20 cellular contexts compared by ENCODE assay signal in the genomic region with DNA sequence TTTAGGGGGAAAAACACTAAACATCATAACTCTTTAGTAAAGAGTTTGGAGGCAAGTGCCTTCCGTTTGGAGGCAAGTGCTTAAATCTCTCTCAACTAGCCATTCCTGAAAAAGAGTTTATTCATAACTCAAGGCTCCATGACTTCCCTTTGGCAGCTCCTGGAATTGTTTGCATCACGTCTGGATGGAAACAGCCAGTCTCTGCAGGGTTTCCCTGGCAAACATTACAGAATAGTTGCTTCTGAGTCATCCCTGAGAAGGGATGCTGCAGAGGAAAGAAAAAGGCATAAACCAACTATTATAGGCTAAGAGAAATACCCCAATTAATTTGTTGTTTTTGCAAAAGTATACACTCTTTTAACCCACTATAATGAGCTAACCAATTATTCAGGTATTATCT.
DNase-seq lines count a peak whose midpoint lies in the region; ATAC-seq and TF ChIP-seq lines count a peak whose summit lies in the region.
"Had no signal": no experiment of that assay in that cellular context is flagged by ENCODE, and none has a peak within 500 bp of the region (broad histone marks: within the 10 kb centered on the region; RNA-seq: fewer than 3 reads in every experiment).

No MANE protein-coding gene starts in this region.

- ATAC-seq in HG03135 (IDR thresholded peaks at IDR 0.05; ENCODE audit: unreplicated experiment) = no peak
- ATAC-seq in naive thymus-derived CD8-positive, alpha-beta T cell = no peak
- ATAC-seq: stimulated activated naive CD8-positive, alpha-beta T cell treated with anti-CD3 and anti-CD28 coated beads, Interleukin-15, Interleukin-2, amounts not matched to agents 100 U/mL and 50 U/mL, for 24 hours had no signal

- POLR2A ChIA-PET in naive thymus-derived CD8-positive, alpha-beta T cell (lab: Charles Lee) = interaction anchor here (0.7 kb wide), 1 partner anchor 16 kb away, joined by 3 read pairs; no protein-coding TSS in a partner anchor

- H3K4me3 Mint-ChIP-seq in HFFc6 = no peak overlapping the region
- H3K4me3 Mint-ChIP-seq in naive thymus-derived CD8-positive, alpha-beta T cell = no peak overlapping the region
- H3K4me3 Mint-ChIP-seq: activated CD4-positive, alpha-beta T cell treated with anti-CD3 and anti-CD28 coated beads, Interleukin-2, amount 10 ng/mL, durations not matched to agents 7 days and 5 days; activated T-helper 1 cell treated with anti-CD3 and anti-CD28 coated beads, Interleukin-12 subunit alpha, Interleukin-12 subunit beta, Interleukin-2, Interleukin-4 antibody, amounts not matched to agents 30 ng/mL and 10 ng/mL and 1 ng/mL, durations not matched to agents 14 hours and 24 hours and 36 hours; immature natural killer cell; naive B cell had no signal

- H3K9me3 Mint-ChIP-seq in HFFc6 = peaks cover 5% of the 10 kb centered on the region; the same call in 1 of the 2 replicates
- H3K9me3 Mint-ChIP-seq in naive thymus-derived CD8-positive, alpha-beta T cell = no peaks in the 10 kb centered on the region
- H3K9me3 Mint-ChIP-seq: immature natural killer cell, naive B cell had no signal

- peak; percentile 8 for DNase-seq in AG09309 (ENCODE audit: low read depth)
- peak; percentile 17 for DNase-seq in HFFc6
- peak; percentile 72 for DNase-seq in astrocyte of the cerebellum (ENCODE audit: low read depth)
- DNase-seq in inferior parietal cortex (ENCODE audit: extremely low spot score) = peak; percentile 40
- no peak for DNase-seq in activated naive CD4-positive, alpha-beta T cell treated with anti-CD3 and anti-CD28 coated beads, Interleukin-2, amount 50 U/mL, for 16 hours
- DNase-seq in activated CD8-positive, alpha-beta memory T cell treated with anti-CD3 and anti-CD28 coated beads for 24 hours = no peak
- no peak for DNase-seq in naive thymus-derived CD8-positive, alpha-beta T cell
- DNase-seq: activated CD4-positive, alpha-beta T cell treated with anti-CD3 and anti-CD28 coated beads, Interleukin-2, amount 10 ng/mL, durations not matched to agents 7 days and 5 days; central memory CD4-positive, alpha-beta T cell; GF-D8; immature natural killer cell; naive B cell; NCI-H187; stimulated activated CD4-positive, alpha-beta T cell treated with anti-CD3 and anti-CD28 coated beads, Interleukin-4, amount 100 ng/mL, for 4 hours; stimulated activated naive CD8-positive, alpha-beta T cell treated with anti-CD3 and anti-CD28 coated beads, Interleukin-15, Interleukin-2, amounts not matched to agents 100 U/mL and 50 U/mL, for 24 hours had no signal

- in situ Hi-C loops in astrocyte of the cerebellum (cut with HindIII; ENCODE audit: low sequenced_read_pairs) = no loop called here

- H3K4me3 ChIP-seq in AG09309 (ENCODE audit: control insufficient read depth, low read depth, low read length) = no peak overlapping the region
- no peak overlapping the region for H3K4me3 ChIP-seq in astrocyte of the cerebellum (ENCODE audit: low read depth, low read length)
- H3K4me3 ChIP-seq: BLaER1, esophagus muscularis mucosa, right atrium auricular region had no signal

- no peaks in the 10 kb centered on the region for H3K4me1 Mint-ChIP-seq in HFFc6 (ENCODE audit: low read depth)
- H3K4me1 Mint-ChIP-seq in naive thymus-derived CD8-positive, alpha-beta T cell = peaks cover 25 to 52% (median 46%) of the 10 kb centered on the region in 4 donors

- peaks cover 5% of the 10 kb centered on the region for H3K27me3 Mint-ChIP-seq in HFFc6 (ENCODE audit: insufficient read depth)
- H3K27me3 Mint-ChIP-seq in naive thymus-derived CD8-positive, alpha-beta T cell = no peaks in the 10 kb centered on the region

- no peaks in the 10 kb centered on the region for H3K36me3 Mint-ChIP-seq in HFFc6 (ENCODE audit: low read depth)
- H3K36me3 Mint-ChIP-seq in naive thymus-derived CD8-positive, alpha-beta T cell = no peaks in the 10 kb centered on the region
- H3K36me3 Mint-ChIP-seq: naive B cell had no signal

- TF ChIP-seq CTCF in AG09309 (IDR thresholded peaks at IDR 0.05; ENCODE audit: control insufficient read depth, insufficient read depth, low read depth, low read length, missing control alignments) (no peak), HFFc6 (IDR thresholded peaks at IDR 0.05) (no peak), astrocyte of the cerebellum (IDR thresholded peaks at IDR 0.05; ENCODE audit: low read depth, low read length, missing control alignments) (no peak)

- no peak overlapping the region for H3K27ac Mint-ChIP-seq in HFFc6
- peak overlapping the region in 1 of 10 donors; percentile 24 for H3K27ac Mint-ChIP-seq in naive thymus-derived CD8-positive, alpha-beta T cell
- H3K27ac Mint-ChIP-seq: activated T-helper 1 cell treated with anti-CD3 and anti-CD28 coated beads, Interleukin-12 subunit alpha, Interleukin-12 subunit beta, Interleukin-2, Interleukin-4 antibody, amounts not matched to agents 30 ng/mL and 10 ng/mL and 1 ng/mL, durations not matched to agents 14 hours and 24 hours and 36 hours; immature natural killer cell had no signal

Comparison
In these comparisons a context has a peak if more than half of its experiments do, and no peak if none do; other contexts are left out.
1. DNase-seq: peak in AG09309 (single experiment), HFFc6 (single experiment), astrocyte of the cerebellum (single experiment) and inferior parietal cortex (single experiment); none in activated naive CD4-positive, alpha-beta T cell treated with anti-CD3 and anti-CD28 coated beads, Interleukin-2, amount 50 U/mL, for 16 hours (single experiment), activated CD8-positive, alpha-beta memory T cell treated with anti-CD3 and anti-CD28 coated beads for 24 hours (single experiment) and naive thymus-derived CD8-positive, alpha-beta T cell (0 of 10).